ENCODE assay signal across 8 cellular contexts in genomic region chr17:48944519-48945260, GRCh38. TPM values are rescaled to one million over a fixed set of nuclear protein-coding genes. Genes with fewer than 3 reads are reported as not detected.
DNase-seq lines count a peak whose midpoint lies in the region; ATAC-seq and TF ChIP-seq lines count a peak whose summit lies in the region.

SNF8 (minus strand) TSS chr17:48944842; CDS start chr17:48944734, 108 bp downstream.

- no peaks in the 10 kb centered on the region for H3K9me3 ChIP-seq in BE2C

- ATAC-seq in GM19324 (IDR thresholded peaks at IDR 0.05; ENCODE audit: low FRiP score, unreplicated experiment) (peak; percentile 93), HG03469 (IDR thresholded peaks at IDR 0.05; ENCODE audit: unreplicated experiment) (peak; percentile 69)

- POLR2A ChIA-PET in activated CD4-positive, alpha-beta T cell treated with anti-CD3 and anti-CD28 coated beads, Interleukin-2, amount 10 ng/mL, durations not matched to agents 7 days and 5 days (lab: Charles Lee) = interaction anchor here (0.5 to 0.9 kb wide), 2 partner anchors 47 to 510 kb away, joined by 4 to 9 read pairs; no protein-coding TSS in a partner anchor

- peaks cover 13% of the 10 kb centered on the region for H3K36me3 Mint-ChIP-seq in activated CD4-positive, alpha-beta T cell treated with anti-CD3 and anti-CD28 coated beads, Interleukin-2, amount 10 ng/mL, durations not matched to agents 7 days and 5 days (ENCODE audit: low read depth)

- H3K27ac Mint-ChIP-seq in activated CD4-positive, alpha-beta T cell treated with anti-CD3 and anti-CD28 coated beads, Interleukin-2, amount 10 ng/mL, durations not matched to agents 7 days and 5 days = peak within 1 kb of the TSS; percentile 100

- H3K4me1 ChIP-seq in BE2C = no peaks in the 10 kb centered on the region

- TF ChIP-seq CTCF in BE2C (IDR thresholded peaks at IDR 0.05; ENCODE audit: low read depth, low read length) = no peak

- H3K4me3 ChIP-seq in BE2C (ENCODE audit: low read depth, low read length) = peak within 1 kb of the TSS; percentile 90

- peaks cover 25% of the 10 kb centered on the region for H3K4me1 Mint-ChIP-seq in activated CD4-positive, alpha-beta T cell treated with anti-CD3 and anti-CD28 coated beads, Interleukin-2, amount 10 ng/mL, durations not matched to agents 7 days and 5 days

- no peaks in the 10 kb centered on the region for H3K9me3 Mint-ChIP-seq in activated CD4-positive, alpha-beta T cell treated with anti-CD3 and anti-CD28 coated beads, Interleukin-2, amount 10 ng/mL, durations not matched to agents 7 days and 5 days

- DNase-seq in BE2C (peak; percentile 94), NCI-H526 treated with DMSO at 0.1 percent for 48 hours (lab: John Stamatoyannopoulos, UW) (peak; percentile 65), cortex of kidney (lab: John Stamatoyannopoulos, UW) (peak; percentile 38), left kidney (ENCODE audit: low read depth, low spot score) (peak; percentile 98)
- peak; percentile 95 for DNase-seq in activated CD4-positive, alpha-beta T cell treated with anti-CD3 and anti-CD28 coated beads, Interleukin-2, amount 10 ng/mL, durations not matched to agents 7 days and 5 days
- DNase-seq in stimulated activated CD4-positive, alpha-beta T cell treated with anti-CD3 and anti-CD28 coated beads, Interleukin-1b, Interleukin-23, amount 100 ng/mL, for 48 hours = peak; percentile 94

- H3K4me3 Mint-ChIP-seq in activated CD4-positive, alpha-beta T cell treated with anti-CD3 and anti-CD28 coated beads, Interleukin-2, amount 10 ng/mL, durations not matched to agents 7 days and 5 days = peak within 1 kb of the TSS; percentile 100

- H3K27me3 Mint-ChIP-seq in activated CD4-positive, alpha-beta T cell treated with anti-CD3 and anti-CD28 coated beads, Interleukin-2, amount 10 ng/mL, durations not matched to agents 7 days and 5 days = no peaks in the 10 kb centered on the region

- peaks cover 13% of the 10 kb centered on the region for H3K36me3 ChIP-seq in BE2C

- no peaks in the 10 kb centered on the region for H3K27me3 ChIP-seq in BE2C

- CTCF ChIA-PET in activated CD4-positive, alpha-beta T cell treated with anti-CD3 and anti-CD28 coated beads, Interleukin-2, amount 10 ng/mL, durations not matched to agents 7 days and 5 days (lab: Charles Lee) = interaction anchor here (0.6 to 1.4 kb wide), 7 partner anchors 12 to 456 kb away, joined by 3 to 5 read pairs (median 3); no protein-coding TSS in a partner anchor

RNA-seq across cellular contexts. Expression of gene SNF8, which starts in this region (rescaled TPM):
- 164 TPM for polyA plus RNA-seq in BE2C (2012; ENCODE audit: insufficient read depth, insufficient read length, low read depth)
- total RNA-seq in activated CD4-positive, alpha-beta T cell treated with anti-CD3 and anti-CD28 coated beads, Interleukin-2, amount 10 ng/mL, durations not matched to agents 7 days and 5 days = 100 to 1,000 TPM in 1 of 2 experiments, 10 to 100 TPM in 1; 73.0 to 101 TPM

Comparison
In these comparisons a context has a peak if more than half of its experiments do, and no peak if none do; other contexts are left out.
1. Peak in every context shown above with its lines: DNase-seq, ATAC-seq and H3K4me3 ChIP-seq.
2. DNase-seq: peak in every context shown above with its lines; median percentile 98 in left kidney; 95 in activated CD4-positive, alpha-beta T cell treated with anti-CD3 and anti-CD28 coated beads, Interleukin-2, amount 10 ng/mL, durations not matched to agents 7 days and 5 days; 94 in BE2C; 94 in stimulated activated CD4-positive, alpha-beta T cell treated with anti-CD3 and anti-CD28 coated beads, Interleukin-1b, Interleukin-23, amount 100 ng/mL, for 48 hours; 65 in NCI-H526 treated with DMSO at 0.1 percent for 48 hours; 38 in cortex of kidney.